In the genomic region with DNA sequence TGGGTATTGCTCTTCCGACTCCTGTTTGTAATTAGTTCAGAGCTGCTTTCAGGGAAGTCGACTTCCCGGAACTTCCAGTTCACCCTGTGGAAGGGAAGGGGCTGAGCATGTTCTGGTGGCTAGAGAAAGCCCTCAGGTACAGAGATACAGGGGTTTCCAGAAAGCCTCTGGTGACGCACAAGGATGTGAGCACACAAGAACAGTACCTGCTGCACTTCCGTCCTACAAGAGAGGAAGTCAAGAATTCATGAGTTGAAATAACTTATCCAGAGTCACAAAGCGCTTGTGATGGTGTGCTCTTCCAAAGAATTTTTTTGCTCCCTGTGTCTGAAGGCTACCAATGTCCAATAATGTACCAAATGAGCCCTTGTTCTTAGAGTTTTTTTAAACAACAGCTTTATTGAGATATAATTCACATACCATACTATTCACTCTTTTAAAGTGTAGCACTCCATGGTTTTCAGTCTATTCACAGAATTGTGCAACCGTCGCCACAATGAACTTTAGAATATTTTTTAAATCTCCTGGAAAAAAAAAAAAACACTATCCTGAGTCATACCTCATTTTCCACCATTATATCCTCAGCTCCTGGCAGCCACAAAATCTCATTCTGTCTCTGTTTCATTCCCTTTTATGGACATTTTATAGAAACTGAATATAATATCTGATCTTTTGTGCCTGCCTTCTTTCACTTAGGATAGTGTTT, we compare ENCODE assay signal across 21 cellular contexts.
DNase-seq lines count a peak whose midpoint lies in the region; TF ChIP-seq lines count a peak whose summit lies in the region.
"Had no signal": no experiment of that assay in that cellular context is flagged by ENCODE, and none has a peak within 500 bp of the region (broad histone marks: within the 10 kb centered on the region; RNA-seq: fewer than 3 reads in every experiment).

No MANE protein-coding gene starts in this region.

- no peak for TF ChIP-seq EP300 in suprapubic skin (IDR thresholded peaks at IDR 0.05)

- WGBS in suprapubic skin, result 80% methylated on average over 8 of the region's 8 CpGs

- H3K27ac ChIP-seq in suprapubic skin, result no peak overlapping the region
- H3K27ac ChIP-seq: BLaER1, RWPE1, SK-N-MC, tibial artery had no signal

- no peaks in the 10 kb centered on the region for H3K27me3 ChIP-seq in suprapubic skin
- H3K27me3 ChIP-seq: BLaER1, tibial artery had no signal

- no peaks in the 10 kb centered on the region for H3K36me3 ChIP-seq in suprapubic skin
- H3K36me3 ChIP-seq: BLaER1, tibial artery had no signal

- H3K4me3 ChIP-seq in choroid plexus epithelial cell (ENCODE audit: low read depth, low read length) (no peak overlapping the region), suprapubic skin (no peak overlapping the region)
- H3K4me3 ChIP-seq: BLaER1, SK-N-MC, tibial artery had no signal

- TF ChIP-seq CTCF in choroid plexus epithelial cell (conservative IDR thresholded peaks at IDR 0.05; ENCODE audit: low read depth, low read length) (no peak), suprapubic skin (IDR thresholded peaks at IDR 0.05) (no peak)

- no peaks in the 10 kb centered on the region for H3K9me3 ChIP-seq in suprapubic skin
- H3K9me3 ChIP-seq: BLaER1, tibial artery had no signal

- DNase-seq in ELR (ENCODE audit: low read depth) (peak; percentile 9), LHCN-M2 (ENCODE audit: low read depth) (peak; percentile 57), choroid plexus epithelial cell (ENCODE audit: low read depth) (peak; percentile 69), renal cortical epithelial cell (ENCODE audit: low read depth) (peak; percentile 36), MV-4-11 (lab: John Stamatoyannopoulos, UW) (no peak), ecto neural progenitor cell (ENCODE audit: low spot score) (no peak), suprapubic skin (ENCODE audit: low spot score in 2 of 2) (no peak)
- DNase-seq: activated CD4-positive, alpha-beta memory T cell treated with anti-CD3 and anti-CD28 coated beads for 36 hours; activated gamma-delta T cell; COR-L47; DMS79 treated with DMSO at 0.1 percent for 48 hours; erythroblast; NCI-H146; NCI-H524 treated with DMSO at 0.1 percent for 48 hours; nucleus accumbens; stimulated activated CD4-positive, alpha-beta T cell treated with anti-CD3 and anti-CD28 coated beads, Interleukin-4, amount 100 ng/mL, for 24 hours; stimulated activated naive CD4-positive, alpha-beta T cell treated with Interleukin-2 at 50 U/mL for 16 hours; tibial artery had no signal

- no peaks in the 10 kb centered on the region for H3K4me1 ChIP-seq in suprapubic skin
- H3K4me1 ChIP-seq: BLaER1, tibial artery had no signal

- no peak for TF ChIP-seq POLR2A in suprapubic skin (IDR thresholded peaks at IDR 0.05)

Comparison
In these comparisons a context has a peak if more than half of its experiments do, and no peak if none do; other contexts are left out.
1. DNase-seq: peak in ELR (single experiment), LHCN-M2 (single experiment), choroid plexus epithelial cell (single experiment) and renal cortical epithelial cell (single experiment); none in MV-4-11 (single experiment), ecto neural progenitor cell (single experiment) and suprapubic skin (0 of 2).